In the genomic region with DNA sequence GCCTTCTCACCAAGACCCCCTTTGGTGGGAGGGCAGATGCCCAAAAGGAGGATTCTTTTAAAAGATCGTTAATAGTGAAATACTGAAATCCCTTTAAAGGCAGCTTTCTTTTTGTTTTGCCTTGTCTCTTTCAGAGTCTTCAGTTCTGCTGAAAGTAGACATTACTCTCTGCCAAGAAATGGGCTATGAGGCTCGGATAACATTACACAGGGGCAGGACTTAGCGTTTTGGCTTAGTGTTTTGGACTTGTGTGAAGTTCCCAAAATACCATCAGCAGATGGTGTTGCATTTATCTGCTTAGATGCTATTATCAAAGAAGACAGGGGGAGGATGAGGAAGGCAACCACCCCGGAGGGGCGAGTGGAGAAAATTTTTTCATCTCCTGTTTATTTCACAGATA, we compare ENCODE assay signal across 11 cellular contexts.
DNase-seq lines count a peak whose midpoint lies in the region; ATAC-seq and TF ChIP-seq lines count a peak whose summit lies in the region.
"Had no signal": no experiment of that assay in that cellular context is flagged by ENCODE, and none has a peak within 500 bp of the region (broad histone marks: within the 10 kb centered on the region; RNA-seq: fewer than 3 reads in every experiment).

No MANE protein-coding gene starts in this region.

- no peak overlapping the region for H2AK5ac ChIP-seq in trophoblast cell (ENCODE audit: low read length)

- no peak overlapping the region for H2BK120ac ChIP-seq in trophoblast cell (ENCODE audit: insufficient read depth, low read length, poor library complexity)

- no peak overlapping the region for H3K4me2 ChIP-seq in SK-N-SH
- no peak overlapping the region for H3K4me2 ChIP-seq in trophoblast cell (ENCODE audit: low read length)

- WGBS in SK-N-SH (ENCODE audit: low lambda C conversion rate) = 53% methylated on average over 5 of the region's 5 CpGs
- WGBS in trophoblast cell (ENCODE audit: extremely low coverage, insufficient coverage, insufficient read length) = no CpG with 5 or more reads among the region's 5 CpGs

- H3K4ac ChIP-seq in trophoblast cell (ENCODE audit: low read depth, low read length) = no peak overlapping the region

- no peak overlapping the region for H3K9ac ChIP-seq in SK-N-SH
- no peak overlapping the region for H3K9ac ChIP-seq in trophoblast cell (ENCODE audit: low read length)

- H3K36me3 ChIP-seq in upper lobe of right lung (no peaks in the 10 kb centered on the region), SK-N-SH (replicated peaks in 1 of 2; ENCODE audit: control insufficient read depth in 1 of 2, insufficient read depth in 2 of 2, low read length in 1 of 2) (no peaks in the 10 kb centered on the region), trophoblast cell (ENCODE audit: control insufficient read depth in 1 of 2, insufficient read depth in 2 of 2, low read length in 2 of 2) (no peaks in the 10 kb centered on the region)

- CTCF ChIA-PET in SK-N-SH (lab: Yijun Ruan, JAX) = no interaction called here

- no peak overlapping the region for H3K14ac ChIP-seq in trophoblast cell (ENCODE audit: low read length)

- no peak overlapping the region for H3K23ac ChIP-seq in trophoblast cell (ENCODE audit: low read length)

- H2BK5ac ChIP-seq in trophoblast cell (ENCODE audit: low read depth, low read length, poor library complexity) = no peak overlapping the region

- H3K79me2 ChIP-seq in SK-N-SH (ENCODE audit: insufficient read depth) (no peaks in the 10 kb centered on the region), trophoblast cell (ENCODE audit: control insufficient read depth, insufficient read depth, low read length, poor library complexity) (no peaks in the 10 kb centered on the region)

- H4K12ac ChIP-seq in trophoblast cell (ENCODE audit: low read depth, low read length) = no peak overlapping the region

- H2BK12ac ChIP-seq in trophoblast cell (ENCODE audit: low read length) = no peak overlapping the region

- H3K79me1 ChIP-seq in trophoblast cell (ENCODE audit: low read length) = no peaks in the 10 kb centered on the region

- H4K20me1 ChIP-seq in SK-N-SH (ENCODE audit: insufficient read depth) = no peaks in the 10 kb centered on the region

- ATAC-seq in upper lobe of right lung = peak; percentile 34

- H3K9me3 ChIP-seq in upper lobe of right lung = no peaks in the 10 kb centered on the region
- H3K9me3 ChIP-seq in SK-N-SH = no peaks in the 10 kb centered on the region
- H3K9me3 ChIP-seq in trophoblast cell (ENCODE audit: insufficient read depth, low read depth, low read length) = no peaks in the 10 kb centered on the region

- no peaks in the 10 kb centered on the region for H3K9me2 ChIP-seq in SK-N-SH

- TF ChIP-seq RAD21 in SK-N-SH (IDR thresholded peaks at IDR 0.05; ENCODE audit: low read length) = no peak

- TF ChIP-seq CTCF in upper lobe of right lung (IDR thresholded peaks at IDR 0.05) (no peak), SK-N-SH (IDR thresholded peaks at IDR 0.05) (no peak)

- H3K18ac ChIP-seq in trophoblast cell (ENCODE audit: low read length) = no peak overlapping the region

- H3K27ac ChIP-seq in upper lobe of right lung (peak overlapping the region; percentile 43), SK-N-SH (ENCODE audit: low read depth in 2 of 2, low read length in 1 of 2) (no peak overlapping the region), trophoblast cell (ENCODE audit: low read depth, low read length) (no peak overlapping the region)

- no peak overlapping the region for H2AFZ ChIP-seq in SK-N-SH (ENCODE audit: low read depth)
- H2AFZ ChIP-seq in trophoblast cell (ENCODE audit: insufficient read depth, low read length, poor library complexity) = no peak overlapping the region

- no peaks in the 10 kb centered on the region for H3K27me3 ChIP-seq in upper lobe of right lung
- no peaks in the 10 kb centered on the region for H3K27me3 ChIP-seq in SK-N-SH (ENCODE audit: insufficient read depth)
- H3K27me3 ChIP-seq in trophoblast cell (ENCODE audit: insufficient read depth, low read length) = no peaks in the 10 kb centered on the region

- H4K91ac ChIP-seq in trophoblast cell (ENCODE audit: low read depth, low read length) = no peak overlapping the region

- no peak for TF ChIP-seq EP300 in SK-N-SH (IDR thresholded peaks at IDR 0.05; ENCODE audit: borderline replicate concordance in 1 of 2, low read depth in 1 of 2, low read length in 1 of 2)

- H3K4me1 ChIP-seq in upper lobe of right lung = no peaks in the 10 kb centered on the region
- no peaks in the 10 kb centered on the region for H3K4me1 ChIP-seq in SK-N-SH (ENCODE audit: control insufficient read depth in 1 of 2, insufficient read depth in 2 of 2, low read depth in 1 of 2, low read length in 1 of 2)
- peaks cover 0 to 2% of the 10 kb centered on the region in 2 experiments for H3K4me1 ChIP-seq in trophoblast cell (ENCODE audit: control insufficient read depth in 1 of 2, insufficient read depth in 2 of 2, low read length in 2 of 2)

- intact Hi-C loops in upper lobe of right lung (cut with DNase I) = no loop called here

- H3K4me3 ChIP-seq in upper lobe of right lung (peak overlapping the region; percentile 18), SK-N-SH (ENCODE audit: low read depth in 2 of 2, low read length in 1 of 2) (no peak overlapping the region), trophoblast cell (ENCODE audit: low read depth, low read length) (no peak overlapping the region)

- H4K8ac ChIP-seq in trophoblast cell (ENCODE audit: low read depth, low read length) = no peak overlapping the region

- DNase-seq in NCI-H446 (lab: John Stamatoyannopoulos, UW) = peak; percentile 31 to 79
- DNase-seq in dedifferentiated amniotic fluid mesenchymal stem cell (ENCODE audit: extremely low spot score) = peak; percentile 79
- DNase-seq in midbrain (lab: John Stamatoyannopoulos, UW) = peak; percentile 0
- no peak for DNase-seq in upper lobe of right lung
- DNase-seq in SK-N-SH = no peak
- DNase-seq in putamen (ENCODE audit: low spot score) = no peak
- no peak for DNase-seq in NCI-H2081 (lab: John Stamatoyannopoulos, UW)
- no peak for DNase-seq in trophoblast cell
- DNase-seq: NCI-H187 treated with DMSO at 0.1 percent for 48 hours; stimulated activated CD4-positive, alpha-beta T cell treated with anti-CD3 and anti-CD28 coated beads, Interleukin-2, amount 100 ng/mL, for 48 hours; T-helper 1 cell had no signal

- H3F3A ChIP-seq in SK-N-SH (replicated peaks; ENCODE audit: insufficient read depth) = no peaks in the 10 kb centered on the region

- POLR2A ChIA-PET in SK-N-SH (lab: Yijun Ruan, JAX) = no interaction called here

TF ChIP-seq in SK-N-SH, 30 proteins besides CTCF, POLR2A, EP300 and RAD21:
- TF ChIP-seq YY1 (IDR thresholded peaks at IDR 0.05; ENCODE audit: low read depth) = no peak
- TF ChIP-seq, protein P1, sequence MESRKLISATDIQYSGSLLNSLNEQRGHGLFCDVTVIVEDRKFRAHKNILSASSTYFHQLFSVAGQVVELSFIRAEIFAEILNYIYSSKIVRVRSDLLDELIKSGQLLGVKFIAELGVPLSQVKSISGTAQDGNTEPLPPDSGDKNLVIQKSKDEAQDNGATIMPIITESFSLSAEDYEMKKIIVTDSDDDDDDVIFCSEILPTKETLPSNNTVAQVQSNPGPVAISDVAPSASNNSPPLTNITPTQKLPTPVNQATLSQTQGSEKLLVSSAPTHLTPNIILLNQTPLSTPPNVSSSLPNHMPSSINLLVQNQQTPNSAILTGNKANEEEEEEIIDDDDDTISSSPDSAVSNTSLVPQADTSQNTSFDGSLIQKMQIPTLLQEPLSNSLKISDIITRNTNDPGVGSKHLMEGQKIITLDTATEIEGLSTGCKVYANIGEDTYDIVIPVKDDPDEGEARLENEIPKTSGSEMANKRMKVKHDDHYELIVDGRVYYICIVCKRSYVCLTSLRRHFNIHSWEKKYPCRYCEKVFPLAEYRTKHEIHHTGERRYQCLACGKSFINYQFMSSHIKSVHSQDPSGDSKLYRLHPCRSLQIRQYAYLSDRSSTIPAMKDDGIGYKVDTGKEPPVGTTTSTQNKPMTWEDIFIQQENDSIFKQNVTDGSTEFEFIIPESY (IDR thresholded peaks at IDR 0.05; ENCODE audit: borderline replicate concordance, low read depth) = no peak
- TF ChIP-seq, protein P2, sequence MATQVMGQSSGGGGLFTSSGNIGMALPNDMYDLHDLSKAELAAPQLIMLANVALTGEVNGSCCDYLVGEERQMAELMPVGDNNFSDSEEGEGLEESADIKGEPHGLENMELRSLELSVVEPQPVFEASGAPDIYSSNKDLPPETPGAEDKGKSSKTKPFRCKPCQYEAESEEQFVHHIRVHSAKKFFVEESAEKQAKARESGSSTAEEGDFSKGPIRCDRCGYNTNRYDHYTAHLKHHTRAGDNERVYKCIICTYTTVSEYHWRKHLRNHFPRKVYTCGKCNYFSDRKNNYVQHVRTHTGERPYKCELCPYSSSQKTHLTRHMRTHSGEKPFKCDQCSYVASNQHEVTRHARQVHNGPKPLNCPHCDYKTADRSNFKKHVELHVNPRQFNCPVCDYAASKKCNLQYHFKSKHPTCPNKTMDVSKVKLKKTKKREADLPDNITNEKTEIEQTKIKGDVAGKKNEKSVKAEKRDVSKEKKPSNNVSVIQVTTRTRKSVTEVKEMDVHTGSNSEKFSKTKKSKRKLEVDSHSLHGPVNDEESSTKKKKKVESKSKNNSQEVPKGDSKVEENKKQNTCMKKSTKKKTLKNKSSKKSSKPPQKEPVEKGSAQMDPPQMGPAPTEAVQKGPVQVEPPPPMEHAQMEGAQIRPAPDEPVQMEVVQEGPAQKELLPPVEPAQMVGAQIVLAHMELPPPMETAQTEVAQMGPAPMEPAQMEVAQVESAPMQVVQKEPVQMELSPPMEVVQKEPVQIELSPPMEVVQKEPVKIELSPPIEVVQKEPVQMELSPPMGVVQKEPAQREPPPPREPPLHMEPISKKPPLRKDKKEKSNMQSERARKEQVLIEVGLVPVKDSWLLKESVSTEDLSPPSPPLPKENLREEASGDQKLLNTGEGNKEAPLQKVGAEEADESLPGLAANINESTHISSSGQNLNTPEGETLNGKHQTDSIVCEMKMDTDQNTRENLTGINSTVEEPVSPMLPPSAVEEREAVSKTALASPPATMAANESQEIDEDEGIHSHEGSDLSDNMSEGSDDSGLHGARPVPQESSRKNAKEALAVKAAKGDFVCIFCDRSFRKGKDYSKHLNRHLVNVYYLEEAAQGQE (IDR thresholded peaks at IDR 0.05; ENCODE audit: low read depth, low read length) = no peak
- TF ChIP-seq, protein P3, sequence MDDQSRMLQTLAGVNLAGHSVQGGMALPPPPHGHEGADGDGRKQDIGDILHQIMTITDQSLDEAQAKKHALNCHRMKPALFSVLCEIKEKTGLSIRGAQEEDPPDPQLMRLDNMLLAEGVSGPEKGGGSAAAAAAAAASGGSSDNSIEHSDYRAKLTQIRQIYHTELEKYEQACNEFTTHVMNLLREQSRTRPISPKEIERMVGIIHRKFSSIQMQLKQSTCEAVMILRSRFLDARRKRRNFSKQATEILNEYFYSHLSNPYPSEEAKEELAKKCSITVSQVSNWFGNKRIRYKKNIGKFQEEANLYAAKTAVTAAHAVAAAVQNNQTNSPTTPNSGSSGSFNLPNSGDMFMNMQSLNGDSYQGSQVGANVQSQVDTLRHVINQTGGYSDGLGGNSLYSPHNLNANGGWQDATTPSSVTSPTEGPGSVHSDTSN (IDR thresholded peaks at IDR 0.05) = no peak
TF ChIP-seq in SK-N-SH: peak in this region for 0.

Comparison
In these comparisons a context has a peak if more than half of its experiments do, and no peak if none do; other contexts are left out.
1. DNase-seq: peak in NCI-H446 (2 of 2), dedifferentiated amniotic fluid mesenchymal stem cell (single experiment) and midbrain (single experiment); none in upper lobe of right lung (single experiment), SK-N-SH (single experiment), putamen (single experiment), NCI-H2081 (0 of 2) and trophoblast cell (0 of 2).